1 cellular context compared by ENCODE assay signal in the genomic region with DNA sequence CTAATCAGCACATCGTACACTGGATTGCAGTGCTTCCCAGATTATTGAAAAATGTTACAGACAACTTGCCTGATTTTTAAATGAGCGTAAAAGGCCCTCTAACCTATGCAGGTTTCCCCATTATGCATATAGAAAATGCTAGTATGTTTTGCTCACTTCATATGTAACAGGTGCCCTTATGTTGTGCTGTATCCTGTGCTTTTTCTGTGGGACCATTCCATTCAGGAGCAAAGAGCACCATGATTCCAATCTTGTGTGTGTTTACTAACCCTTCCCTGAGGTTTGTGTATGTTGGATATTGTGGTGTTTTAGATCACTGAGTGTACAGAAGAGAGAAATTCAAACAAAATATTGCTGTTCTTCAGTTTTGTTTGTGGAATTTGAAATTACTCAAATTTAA.
TF ChIP-seq lines count a peak whose summit lies in the region.

No MANE protein-coding gene starts in this region.

TF ChIP-seq in HEK293T, 16 proteins besides CTCF, POLR2A, EP300 and RAD21:
- no peak for TF ChIP-seq TARDBP (IDR thresholded peaks at IDR 0.05)
- no peak for TF ChIP-seq BHLHE40 (IDR thresholded peaks at IDR 0.05; ENCODE audit: borderline replicate concordance)
- TF ChIP-seq HDGF (IDR thresholded peaks at IDR 0.05; ENCODE audit: borderline replicate concordance), result no peak
- no peak for TF ChIP-seq ARNT (IDR thresholded peaks at IDR 0.05)
- no peak for TF ChIP-seq FOXA1 (IDR thresholded peaks at IDR 0.05)
